23 cellular contexts compared by ENCODE assay signal in the genomic region with DNA sequence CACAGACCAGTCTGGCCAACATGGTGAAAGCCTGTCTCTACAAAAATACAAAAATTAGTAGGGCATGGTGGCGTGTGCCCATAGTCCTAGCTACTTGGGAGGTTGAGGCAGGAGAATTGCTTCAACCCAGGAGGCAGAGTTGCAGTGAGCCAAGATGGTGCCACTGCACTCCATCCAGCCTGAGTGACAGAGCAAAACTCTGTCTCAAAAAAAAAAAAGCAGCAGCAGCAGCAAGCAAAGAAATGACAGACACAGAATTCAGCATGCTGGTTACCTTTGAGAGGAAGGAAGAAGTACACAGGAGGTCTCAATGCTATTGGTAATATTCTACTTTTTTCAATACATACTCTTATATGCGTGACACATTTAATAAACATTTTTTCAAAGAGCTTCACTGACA.
"Had no signal": no experiment of that assay in that cellular context is flagged by ENCODE, and none has a peak within 500 bp of the region (broad histone marks: within the 10 kb centered on the region; RNA-seq: fewer than 3 reads in every experiment).

No MANE protein-coding gene starts in this region.

- H3K27me3 ChIP-seq: hepatocyte, ovary, upper lobe of right lung had no signal

- DNase-seq: activated CD4-positive, alpha-beta T cell treated with anti-CD3 and anti-CD28 coated beads for 1 hour; activated CD8-positive, alpha-beta memory T cell treated with anti-CD3 and anti-CD28 coated beads for 24 hours; activated CD8-positive, alpha-beta memory T cell treated with anti-CD3 and anti-CD28 coated beads, Interleukin-2, amount 50 U/mL, for 48 hours; activated gamma-delta T cell treated with Interleukin-2 at 50 U/mL for 16 hours; activated naive CD8-positive, alpha-beta T cell treated with anti-CD3 and anti-CD28 coated beads for 36 hours; amniotic stem cell; dermis blood vessel endothelial cell; effector memory CD4-positive, alpha-beta T cell; left colon; midbrain; ovary; stimulated activated CD4-positive, alpha-beta T cell treated with anti-CD3 and anti-CD28 coated beads, Interleukin-4, amount 100 ng/mL, for 4 hours; stimulated activated naive CD4-positive, alpha-beta T cell; upper lobe of right lung had no signal

- H3K36me3 ChIP-seq: cardiac muscle cell, ovary, upper lobe of right lung had no signal

- H3K4me2 ChIP-seq: hepatocyte, smooth muscle cell had no signal

- H3K4me3 Mint-ChIP-seq: activated naive CD8-positive, alpha-beta T cell treated with anti-CD3 and anti-CD28 coated beads for 36 hours; T-helper 1 cell treated with Interleukin-12 subunit alpha and Interleukin-12 subunit beta and Interleukin-4 antibody, amounts not matched to agents 30 μg/mL and 1 μg/mL, for 36 hours had no signal

- H2AFZ ChIP-seq: hepatocyte had no signal

- H3K9me3 ChIP-seq: ovary, upper lobe of right lung had no signal

- H3K4me3 ChIP-seq: cardiac muscle cell, hepatocyte, lung, ovary, smooth muscle cell, upper lobe of right lung had no signal

- H3K27ac Mint-ChIP-seq: activated naive CD8-positive, alpha-beta T cell treated with anti-CD3 and anti-CD28 coated beads for 36 hours; T-helper 1 cell treated with Interleukin-12 subunit alpha and Interleukin-12 subunit beta and Interleukin-4 antibody, amounts not matched to agents 30 μg/mL and 1 μg/mL, for 36 hours had no signal

- FAIRE-seq: islet of Langerhans had no signal

- ATAC-seq: left colon, sciatic nerve, SK-N-SH treated with all-trans-retinoic acid at 6 μM for 48 hours, upper lobe of right lung had no signal

- H3K27ac ChIP-seq: cardiac muscle cell, hepatocyte, ovary, upper lobe of right lung, VCaP had no signal
